1 cellular context compared by ENCODE assay signal in genomic region chr1:109240158-109241152, GRCh38.
TF ChIP-seq lines count a peak whose summit lies in the region.

No MANE protein-coding gene starts in this region.

TF ChIP-seq in GM12878, 131 proteins besides CTCF, POLR2A, EP300 and RAD21:
- no peak for TF ChIP-seq BCL3 (IDR thresholded peaks at IDR 0.05; ENCODE audit: borderline replicate concordance, insufficient read depth, low read depth, low read length, poor library complexity, severe bottlenecking)
